Comparison of ENCODE assay signal across 22 cellular contexts in genomic region chr5:108528655-108529054, GRCh38.
"Had no signal": no experiment of that assay in that cellular context is flagged by ENCODE, and none has a peak within 500 bp of the region (broad histone marks: within the 10 kb centered on the region; RNA-seq: fewer than 3 reads in every experiment).

No MANE protein-coding gene starts in this region.

- H3K27me3 ChIP-seq: right atrium auricular region, sigmoid colon, stomach, transverse colon had no signal

- H3K27ac ChIP-seq: foreskin keratinocyte, left ventricle myocardium inferior, lower lobe of right lung, right atrium auricular region, sigmoid colon, skin epidermis, stomach, thoracic aorta, transverse colon had no signal

- H3K27ac Mint-ChIP-seq: endodermal cell, memory B cell, mesothelial cell of epicardium, natural killer cell had no signal

- H3K4me1 Mint-ChIP-seq: endodermal cell, natural killer cell, neural crest cell had no signal

- H3K36me3 ChIP-seq: left ventricle myocardium inferior, lower lobe of right lung, right atrium auricular region, sigmoid colon, stomach, thoracic aorta, transverse colon had no signal

- H3K9me3 ChIP-seq: lower lobe of right lung, sigmoid colon, thoracic aorta, transverse colon had no signal

- DNase-seq: effector CD4-positive, alpha-beta T cell; endodermal cell; erythroblast; kidney; left cardiac atrium; left ventricle myocardium inferior; lower lobe of right lung; natural killer cell; posterior cingulate gyrus; sigmoid colon; stimulated activated CD4-positive, alpha-beta T cell treated with anti-CD3 and anti-CD28 coated beads, Interleukin-12 subunit alpha, Interleukin-12 subunit beta, amount 100 ng/mL, for 4 hours; stimulated activated naive CD4-positive, alpha-beta T cell; stomach; substantia nigra; transverse colon had no signal

- H3K4me3 Mint-ChIP-seq: endodermal cell, memory B cell, mesothelial cell of epicardium, natural killer cell, neural crest cell had no signal

- H3K4me1 ChIP-seq: foreskin keratinocyte, lower lobe of right lung, sigmoid colon had no signal

- H3K4me3 ChIP-seq: left ventricle myocardium inferior, lower lobe of right lung, right atrium auricular region, sigmoid colon, skin epidermis, stomach, thoracic aorta, transverse colon had no signal
